ENCODE assay signal across 8 cellular contexts in the genomic region with DNA sequence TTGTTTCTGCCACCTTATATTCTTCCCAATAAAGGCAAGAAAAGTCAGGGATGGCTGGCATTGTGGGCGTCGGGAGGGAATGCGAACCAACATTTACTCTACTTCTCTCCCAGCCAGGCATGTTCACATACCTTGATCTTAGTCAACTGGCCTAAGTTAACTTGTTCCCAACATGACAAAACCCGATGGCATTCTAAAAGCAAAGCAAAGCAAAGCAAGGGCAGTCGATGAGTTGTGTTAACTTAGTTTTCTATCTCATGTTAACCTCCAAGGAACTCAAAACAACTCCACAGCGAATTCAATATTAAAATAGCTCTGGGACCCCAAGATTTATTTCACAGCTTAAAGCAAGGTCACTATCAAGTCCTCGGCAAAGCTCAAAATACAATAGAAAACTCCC. TPM values are rescaled to one million over a fixed set of nuclear protein-coding genes. Genes with fewer than 3 reads are reported as not detected.
DNase-seq lines count a peak whose midpoint lies in the region; ATAC-seq and TF ChIP-seq lines count a peak whose summit lies in the region.

No MANE protein-coding gene starts in this region.

- H3F3A ChIP-seq in PC-3 (ENCODE audit: low read length, unreplicated experiment): peaks cover 12% of the 10 kb centered on the region

- H3K4me2 ChIP-seq in PC-3 (ENCODE audit: low read length): peak overlapping the region; percentile 75

- CTCF ChIA-PET in Calu3 (lab: Charles Lee) (no interaction called here), PC-3 (lab: Charles Lee) (interaction anchor here (0.6 to 0.7 kb wide), 4 partner anchors 11 to 773 kb away, joined by 3 read pairs; no protein-coding TSS in a partner anchor)

- no peaks in the 10 kb centered on the region for H3K9me3 Mint-ChIP-seq in Calu3 (ENCODE audit: low read depth, unreplicated experiment)
- no peaks in the 10 kb centered on the region for H3K9me3 Mint-ChIP-seq in endothelial cell (ENCODE audit: unreplicated experiment)

- POLR2A ChIA-PET in PC-3 (lab: Charles Lee; ENCODE audit: unreplicated experiment): interaction anchor here (0.6 to 0.7 kb wide), 6 partner anchors 28 to 1904 kb away, joined by 3 to 7 read pairs (median 4); no protein-coding TSS in a partner anchor

- H3K79me2 ChIP-seq in PC-3 (ENCODE audit: low read length): peaks cover 87% of the 10 kb centered on the region

- no peaks in the 10 kb centered on the region for H3K9me3 ChIP-seq in PC-3 (ENCODE audit: low read length)
- H3K9me3 ChIP-seq in ovary: no peaks in the 10 kb centered on the region

- BruUV-seq in Calu3 (replicated peaks; lab: Mats Ljungman, UMichigan) (TSS peak; percentile 47), PC-3 (replicated peaks; lab: Mats Ljungman, UMichigan) (TSS peak; percentile 38)

- H3K27ac ChIP-seq in PC-3 (ENCODE audit: low read length): peak overlapping the region; percentile 13
- H3K27ac ChIP-seq in ovary: no peak overlapping the region

- H3K4me3 Mint-ChIP-seq in Calu3 (ENCODE audit: low read depth, unreplicated experiment) (peak overlapping the region; percentile 91), endothelial cell (ENCODE audit: unreplicated experiment) (peak overlapping the region; percentile 95)

- H3K4me1 Mint-ChIP-seq in Calu3 (ENCODE audit: low read depth, unreplicated experiment) (peaks cover 39% of the 10 kb centered on the region), endothelial cell (ENCODE audit: unreplicated experiment) (peaks cover 47% of the 10 kb centered on the region)

- no peak for TF ChIP-seq EP300 in ovary (IDR thresholded peaks at IDR 0.05)

- peak overlapping the region; percentile 69; the same call in 1 of the 2 replicates for H2AFZ ChIP-seq in PC-3 (ENCODE audit: low read length)

- DNase-seq in Calu3: no peak
- peak; percentile 83 for DNase-seq in PC-3
- no peak for DNase-seq in endothelial cell (ENCODE audit: low spot score)
- DNase-seq in ovary: no peak
- no peak for DNase-seq in NCI-H1694 treated with DMSO at 0.1 percent for 48 hours (lab: John Stamatoyannopoulos, UW)
- no peak for DNase-seq in left colon
- DNase-seq in ureter (ENCODE audit: low spot score): no peak

- peak overlapping the region; percentile 91 for H3K27ac Mint-ChIP-seq in Calu3 (ENCODE audit: unreplicated experiment)
- H3K27ac Mint-ChIP-seq in endothelial cell (ENCODE audit: unreplicated experiment): peak overlapping the region; percentile 67

- no peaks in the 10 kb centered on the region for H3K27me3 ChIP-seq in PC-3 (ENCODE audit: low read length)
- no peaks in the 10 kb centered on the region for H3K27me3 ChIP-seq in ovary

- H3K9me2 ChIP-seq in PC-3 (replicated peaks; ENCODE audit: low read length): no peaks in the 10 kb centered on the region

- no peak for TF ChIP-seq POLR2A in ovary (IDR thresholded peaks at IDR 0.05)

- intact Hi-C loops in Calu3 (cut with micrococcal nuclease; ENCODE audit: unreplicated experiment): loop anchor here (5.0 kb wide), 1 partner anchor 167 kb away; no protein-coding TSS in a partner anchor
- intact Hi-C loops in PC-3 (cut with micrococcal nuclease): loop anchor here (5.0 kb wide), 1 partner anchor 52 kb away; no protein-coding TSS in a partner anchor
- intact Hi-C loops in ovary (cut with DNase I): loop anchor here in 2 of 4 donors (10.0 kb wide), 2 partner anchors 90 to 230 kb away; no protein-coding TSS in a partner anchor
- intact Hi-C loops in left colon (cut with DNase I, micrococcal nuclease): loop anchor here in 1 of 2 donors (10.0 kb wide), 1 partner anchor 230 kb away; no protein-coding TSS in a partner anchor

- H3K9ac ChIP-seq in PC-3 (ENCODE audit: low read length): peak overlapping the region; percentile 83

- peaks cover 48% of the 10 kb centered on the region for H4K20me1 ChIP-seq in PC-3 (ENCODE audit: low read length)

- ATAC-seq in PC-3 (no peak), HG03520 (IDR thresholded peaks at IDR 0.05; ENCODE audit: unreplicated experiment) (no peak), left colon (no peak)

- WGBS in ovary, 3 donors: 31 to 50% (median 42%) methylated on average over 7 of the region's 7 CpGs

- H3K36me3 ChIP-seq in PC-3 (ENCODE audit: low read depth, low read length): peaks cover 16% of the 10 kb centered on the region
- no peaks in the 10 kb centered on the region for H3K36me3 ChIP-seq in ovary

- H3K4me1 ChIP-seq in PC-3 (ENCODE audit: insufficient read depth, low read length): peaks cover 60% of the 10 kb centered on the region
- peaks cover 11% of the 10 kb centered on the region for H3K4me1 ChIP-seq in ovary (ENCODE audit: insufficient read depth)

- TF ChIP-seq CTCF in Calu3 (IDR thresholded peaks at IDR 0.05; ENCODE audit: unreplicated experiment): no peak
- no peak for TF ChIP-seq CTCF in PC-3 (conservative IDR thresholded peaks at IDR 0.05; ENCODE audit: low read depth, low read length)
- no peak for TF ChIP-seq CTCF in endothelial cell (IDR thresholded peaks at IDR 0.05; ENCODE audit: unreplicated experiment)
- no peak for TF ChIP-seq CTCF in ovary (IDR thresholded peaks at IDR 0.05)

- peak overlapping the region; percentile 68 for H3K4me3 ChIP-seq in PC-3 (ENCODE audit: low read length)
- peak overlapping the region; percentile 98 for H3K4me3 ChIP-seq in ovary

- H3K27me3 Mint-ChIP-seq in Calu3 (ENCODE audit: unreplicated experiment) (no peaks in the 10 kb centered on the region), endothelial cell (ENCODE audit: unreplicated experiment) (peaks cover 11% of the 10 kb centered on the region)

- H3K36me3 Mint-ChIP-seq in Calu3 (ENCODE audit: insufficient read depth, unreplicated experiment): peaks cover 43% of the 10 kb centered on the region
- peaks cover 17% of the 10 kb centered on the region for H3K36me3 Mint-ChIP-seq in endothelial cell (ENCODE audit: low read depth, unreplicated experiment)

RNA-seq across cellular contexts. Expression of gene CCNY, which starts 1.2 kb away (rescaled TPM):
- total RNA-seq in Calu3 (2022) (59.1 and 60.6 TPM in 2 replicates), PC-3 (2014; rRNA removed) (145 and 146 TPM in 2 replicates), endothelial cell (ENCODE audit: unreplicated experiment) (169 TPM), ovary (10 to 100 TPM; 28.3 to 81.3 (median 60.9) TPM), left colon (10 to 100 TPM; 51.6 to 78.0 TPM), ureter (61.5 TPM)
- polyA plus RNA-seq in ovary: 10 to 100 TPM; 29.5 to 87.0 TPM
